ENCODE assay signal across 8 cellular contexts in the genomic region with DNA sequence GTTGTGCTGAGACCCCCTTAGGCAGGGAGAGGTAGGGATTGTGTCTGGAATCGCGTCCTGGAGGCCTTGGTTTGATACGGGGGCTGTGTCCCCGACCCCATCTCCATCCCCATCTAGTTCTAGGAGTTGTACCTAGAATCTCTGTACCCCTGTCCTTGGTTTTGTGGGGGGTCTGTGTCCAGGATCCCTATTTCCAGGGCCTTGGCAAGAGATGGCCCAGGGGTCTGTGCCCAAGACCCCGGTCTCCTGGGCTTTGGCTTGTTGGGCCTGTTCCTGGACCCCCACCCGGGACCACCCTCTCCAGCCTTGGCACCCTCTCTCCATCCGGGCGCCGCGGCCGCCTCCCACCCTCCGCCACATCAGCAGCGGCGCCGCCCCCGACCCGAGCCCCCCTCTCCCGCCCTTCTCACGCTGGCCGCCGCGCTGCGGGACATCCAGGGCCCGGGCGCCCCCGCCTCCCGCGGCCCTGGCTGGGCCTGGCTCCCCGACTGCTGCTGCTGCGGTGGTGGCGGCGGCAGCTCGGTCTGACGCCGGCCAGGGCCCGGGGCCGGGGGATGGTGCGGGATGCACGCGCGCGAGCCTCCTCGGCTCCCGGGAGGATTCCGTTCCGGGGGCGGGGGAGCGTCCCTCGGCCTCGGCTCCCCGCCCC. TPM values are rescaled to one million over a fixed set of nuclear protein-coding genes. Genes with fewer than 3 reads are reported as not detected.
A peak's percentile ranks its signal among the peaks of the same experiment; 100 is the strongest.
DNase-seq lines count a peak whose midpoint lies in the region; ATAC-seq lines count a peak whose summit lies in the region.

A gene (minus strand): TSS at position 602 of the 649 bp plus-strand sequence. CDS start 168 bp downstream, at position 434.

- H3K4me3 ChIP-seq in ACC112 (ENCODE audit: low read depth, low read length) (peak within 1 kb of the TSS; percentile 92), iPS-18a (ENCODE audit: low read length) (peak within 1 kb of the TSS; percentile 73)

- H3K9ac ChIP-seq in iPS-18a (ENCODE audit: low read length) = peak within 1 kb of the TSS; percentile 85

- H3K4me1 Mint-ChIP-seq in stimulated activated memory B cell treated with anti-CD40 and anti-IgM and Interleukin-4, amounts not matched to agents 10 μg/mL and 1 μg/mL and 100 μg/mL, for 72 hours = peaks cover 10% of the 10 kb centered on the region

- H3K27me3 ChIP-seq in ACC112 (ENCODE audit: insufficient read depth, low read length) (no peaks in the 10 kb centered on the region), iPS-18a (ENCODE audit: control insufficient read depth, insufficient read depth, low read length) (no peaks in the 10 kb centered on the region)

- 2 to 5% (median 4%) methylated on average over 32 to 50 of the region's 51 CpGs for WGBS in adipose tissue, 3 donors

- H3K4me3 Mint-ChIP-seq in stimulated activated memory B cell treated with anti-CD40 and anti-IgM and Interleukin-4, amounts not matched to agents 10 μg/mL and 1 μg/mL and 100 μg/mL, for 72 hours = peak within 1 kb of the TSS; percentile 92

- peaks cover 29% of the 10 kb centered on the region for H3K36me3 Mint-ChIP-seq in stimulated activated memory B cell treated with anti-CD40 and anti-IgM and Interleukin-4, amounts not matched to agents 10 μg/mL and 1 μg/mL and 100 μg/mL, for 72 hours

- ATAC-seq in HG02759 (IDR thresholded peaks at IDR 0.05; ENCODE audit: unreplicated experiment) = peak; percentile 38
- ATAC-seq in stimulated activated memory B cell treated with anti-CD40 and anti-IgM and Interleukin-4, amounts not matched to agents 10 μg/mL and 1 μg/mL and 100 μg/mL, for 72 hours = peak; percentile 39

- peaks cover 11% of the 10 kb centered on the region; the same call in 1 of the 2 replicates for H3K36me3 ChIP-seq in ACC112 (ENCODE audit: insufficient read depth, low read length)
- H3K36me3 ChIP-seq in iPS-18a (ENCODE audit: control insufficient read depth, low read depth, low read length) = peaks cover 8% of the 10 kb centered on the region

- H3K4me1 ChIP-seq in ACC112 (ENCODE audit: control insufficient read depth, insufficient read depth, low read length, unreplicated experiment) (peaks cover 24% of the 10 kb centered on the region), iPS-18a (ENCODE audit: control insufficient read depth, low read depth, low read length) (peaks cover 8% of the 10 kb centered on the region)

- peak within 1 kb of the TSS; percentile 78 for H2AFZ ChIP-seq in ACC112 (ENCODE audit: low read length, unreplicated experiment)

- H3K9me3 Mint-ChIP-seq in stimulated activated memory B cell treated with anti-CD40 and anti-IgM and Interleukin-4, amounts not matched to agents 10 μg/mL and 1 μg/mL and 100 μg/mL, for 72 hours = no peaks in the 10 kb centered on the region

- H3K27me3 Mint-ChIP-seq in stimulated activated memory B cell treated with anti-CD40 and anti-IgM and Interleukin-4, amounts not matched to agents 10 μg/mL and 1 μg/mL and 100 μg/mL, for 72 hours = no peaks in the 10 kb centered on the region

- H3K9me3 ChIP-seq in iPS-18a (ENCODE audit: control insufficient read depth, low read depth, low read length) = no peaks in the 10 kb centered on the region

- peaks cover 28% of the 10 kb centered on the region for H3K79me2 ChIP-seq in ACC112 (ENCODE audit: control insufficient read depth, insufficient read depth, low read length, unreplicated experiment)

- peak within 1 kb of the TSS; percentile 83 for H3K27ac Mint-ChIP-seq in stimulated activated memory B cell treated with anti-CD40 and anti-IgM and Interleukin-4, amounts not matched to agents 10 μg/mL and 1 μg/mL and 100 μg/mL, for 72 hours

- H3K27ac ChIP-seq in ACC112 (ENCODE audit: low read depth, low read length) = peak within 1 kb of the TSS; percentile 86
- H3K27ac ChIP-seq in adipose tissue (ENCODE audit: low read depth, low read length) = peak within 1 kb of the TSS; percentile 40
- peak within 1 kb of the TSS; percentile 82 for H3K27ac ChIP-seq in iPS-18a (ENCODE audit: low read length)

- no peak for DNase-seq in activated effector memory CD4-positive, alpha-beta T cell treated with anti-CD3 and anti-CD28 coated beads, Interleukin-2, amount 50 U/mL, for 16 hours
- DNase-seq in 8988T (no peak), NCI-H2029 (lab: John Stamatoyannopoulos, UW) (no peak)

RNA-seq across cellular contexts. Expression of the gene that starts here (rescaled TPM):
- polyA plus RNA-seq in adipose tissue = 10 to 100 TPM in 2 of 3 donors, 1 to 10 TPM in 1; 7.1 to 30.7 (median 27.2) TPM
